13 cellular contexts compared by ENCODE assay signal in the genomic region with DNA sequence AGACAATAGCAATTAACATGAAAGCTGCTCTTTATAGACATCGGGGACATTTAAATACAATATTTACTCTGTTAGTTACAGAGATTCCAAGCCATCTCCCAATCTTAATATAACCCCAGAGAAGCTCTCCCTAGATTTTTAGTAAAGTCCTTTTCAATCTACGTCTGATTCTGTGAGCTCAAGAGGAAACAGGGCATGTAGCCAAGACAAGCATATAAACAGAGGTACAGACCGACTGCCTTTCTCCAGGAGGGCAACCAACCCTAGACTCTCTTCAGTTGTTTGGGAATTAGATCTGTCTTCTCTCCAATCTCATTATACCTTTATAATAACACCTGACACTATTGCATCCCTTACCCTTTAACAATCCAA. TPM values are rescaled to one million over a fixed set of nuclear protein-coding genes. Genes with fewer than 3 reads are reported as not detected.
A peak's percentile ranks its signal among the peaks of the same experiment; 100 is the strongest.
DNase-seq lines count a peak whose midpoint lies in the region; ATAC-seq and TF ChIP-seq lines count a peak whose summit lies in the region.
"Had no signal": no experiment of that assay in that cellular context is flagged by ENCODE, and none has a peak within 500 bp of the region (broad histone marks: within the 10 kb centered on the region; RNA-seq: fewer than 3 reads in every experiment).

No MANE protein-coding gene starts in this region.

- DNase-seq in HCEC 1CT (peak; percentile 39), SJCRH30 (peak in 1 of 2 experiments; percentile 58), heart left ventricle (no peak), gastrocnemius medialis (no peak), MM.1S (no peak)
- DNase-seq in activated CD4-positive, alpha-beta T cell treated with anti-CD3 and anti-CD28 coated beads for 1 hour: no peak
- DNase-seq: activated B cell treated with CpG ODN at 0.5 μM for 24 hours, Calu3, left lung, Peyer's patch had no signal

- H3K4me2 ChIP-seq in MM.1S (ENCODE audit: low read depth, low read length): no peak overlapping the region

- no peaks in the 10 kb centered on the region for H3F3A ChIP-seq in MM.1S (ENCODE audit: insufficient read depth, low read length)

- no peaks in the 10 kb centered on the region for H4K20me1 ChIP-seq in MM.1S (ENCODE audit: insufficient read depth, low read length)

- no peaks in the 10 kb centered on the region for H3K9me3 ChIP-seq in SJCRH30 (replicated peaks)
- H3K9me3 ChIP-seq in heart left ventricle: no peaks in the 10 kb centered on the region
- no peaks in the 10 kb centered on the region for H3K9me3 ChIP-seq in gastrocnemius medialis
- no peaks in the 10 kb centered on the region for H3K9me3 ChIP-seq in MM.1S (replicated peaks; ENCODE audit: insufficient read depth, low read length)
- H3K9me3 ChIP-seq: left lung, Peyer's patch had no signal

- H3K27ac ChIP-seq in SJCRH30 (peak overlapping the region; percentile 11; the same call in 1 of the 2 replicates), heart left ventricle (peak overlapping the region; percentile 63 to 89 (median 78)), gastrocnemius medialis (peak overlapping the region; percentile 79 to 93 (median 82)), MM.1S (ENCODE audit: low read length) (no peak overlapping the region)
- H3K27ac ChIP-seq: epithelial cell of prostate had no signal

- no peaks in the 10 kb centered on the region for H3K79me2 ChIP-seq in MM.1S (ENCODE audit: low read length)

- WGBS in heart left ventricle, 4 donors: 8 to 18% (median 11%) methylated on average over 3 of the region's 3 CpGs

- H3K4me3 ChIP-seq in SJCRH30 (no peak overlapping the region), heart left ventricle (no peak overlapping the region), gastrocnemius medialis (peak overlapping the region in 3 of 4 donors; percentile 7 to 41 (median 16)), MM.1S (ENCODE audit: low read length) (no peak overlapping the region)
- H3K4me3 ChIP-seq: left lung, Peyer's patch had no signal

- H3K9me2 ChIP-seq in MM.1S (replicated peaks; ENCODE audit: insufficient read depth, low read length): no peaks in the 10 kb centered on the region

- ATAC-seq in heart left ventricle (peak; percentile 9 to 58 (median 43)), gastrocnemius medialis (peak in 1 of 2 donors; percentile 34), HG03175 (IDR thresholded peaks at IDR 0.05; ENCODE audit: unreplicated experiment) (no peak), HG03469 (IDR thresholded peaks at IDR 0.05; ENCODE audit: unreplicated experiment) (no peak)
- ATAC-seq: left lung had no signal

- H2AFZ ChIP-seq in MM.1S (ENCODE audit: low read length): no peak overlapping the region

- in situ Hi-C loops in gastrocnemius medialis (cut with MboI; ENCODE audit: low sequenced_read_pairs in 4 of 4): no loop called here

- intact Hi-C loops in heart left ventricle (cut with DNase I) (loop anchor here in 5 of 10 donors (2.0 to 10.0 kb wide), 8 partner anchors 14 to 162 kb away; a partner anchor contains a TSS), gastrocnemius medialis (cut with DNase I; ENCODE audit: low total_unique reads) (loop anchor here (5.0 kb wide), 1 partner anchor 56 kb away; a partner anchor contains a TSS)

- no peak for TF ChIP-seq CTCF in heart left ventricle (IDR thresholded peaks at IDR 0.05)
- TF ChIP-seq CTCF in gastrocnemius medialis (IDR thresholded peaks at IDR 0.05 in 4 of 5, conservative IDR thresholded peaks at IDR 0.05 in 1 of 5): no peak
- TF ChIP-seq CTCF in MM.1S (IDR thresholded peaks at IDR 0.05; ENCODE audit: low read length): no peak

- peaks cover 26% of the 10 kb centered on the region for H3K36me3 ChIP-seq in SJCRH30
- no peaks in the 10 kb centered on the region for H3K36me3 ChIP-seq in heart left ventricle
- no peaks in the 10 kb centered on the region for H3K36me3 ChIP-seq in gastrocnemius medialis
- H3K36me3 ChIP-seq in MM.1S (replicated peaks; ENCODE audit: insufficient read depth, low read length): no peaks in the 10 kb centered on the region
- H3K36me3 ChIP-seq: left lung, Peyer's patch had no signal

- TF ChIP-seq POLR2A in heart left ventricle (IDR thresholded peaks at IDR 0.05): no peak
- TF ChIP-seq POLR2A in gastrocnemius medialis (IDR thresholded peaks at IDR 0.05): no peak

- H3K9ac ChIP-seq in MM.1S (ENCODE audit: low read length): no peak overlapping the region

- H3K4me1 ChIP-seq in SJCRH30: peaks cover 45% of the 10 kb centered on the region
- H3K4me1 ChIP-seq in heart left ventricle: peaks cover 11 to 63% (median 31%) of the 10 kb centered on the region in 12 donors
- H3K4me1 ChIP-seq in gastrocnemius medialis: peaks cover 69 to 77% of the 10 kb centered on the region in 2 donors
- H3K4me1 ChIP-seq in MM.1S (ENCODE audit: low read length): no peaks in the 10 kb centered on the region
- H3K4me1 ChIP-seq: left lung, Peyer's patch had no signal

- H3K27me3 ChIP-seq in SJCRH30 (no peaks in the 10 kb centered on the region), heart left ventricle (no peaks in the 10 kb centered on the region), gastrocnemius medialis (no peaks in the 10 kb centered on the region), MM.1S (replicated peaks; ENCODE audit: insufficient read depth, low read length) (no peaks in the 10 kb centered on the region)
- H3K27me3 ChIP-seq: left lung, Peyer's patch had no signal

RNA-seq across cellular contexts. Expression of a gene that starts 57.4 kb away (rescaled TPM):
- total RNA-seq in SJCRH30 (2014; rRNA removed; shearing (Covaris generic)): 121 and 129 TPM in 2 replicates
- total RNA-seq in heart left ventricle (100 to 1,000 TPM in 1 of 9 donors, 10 to 100 TPM in 8; 24.9 to 101 (median 41.4) TPM), gastrocnemius medialis (10 to 100 TPM; 38.5 to 83.5 (median 42.6) TPM)
- polyA plus RNA-seq in heart left ventricle: 10 to 100 TPM in 1 of 2 donors, 1 to 10 TPM in 1; 8.8 to 44.6 TPM
- total RNA-seq: activated B cell treated with CpG ODN at 0.5 μM for 24 hours had no signal

Comparison
In these comparisons a context has a peak if more than half of its experiments do, and no peak if none do; other contexts are left out.
1. H3K4me3 ChIP-seq: peak in gastrocnemius medialis (3 of 4); none in SJCRH30 (single experiment), heart left ventricle (0 of 12) and MM.1S (single experiment).
2. ATAC-seq: peak in heart left ventricle (4 of 4); none in HG03175 (single experiment) and HG03469 (single experiment).